In genomic region chr2:182866461-182867369, GRCh38 we compare ENCODE assay signal across 8 cellular contexts. TPM values are rescaled to one million over a fixed set of nuclear protein-coding genes. Genes with fewer than 3 reads are reported as not detected.
A peak's percentile ranks its signal among the peaks of the same experiment; 100 is the strongest.
DNase-seq lines count a peak whose midpoint lies in the region; ATAC-seq and TF ChIP-seq lines count a peak whose summit lies in the region.
"Had no signal": no experiment of that assay in that cellular context is flagged by ENCODE, and none has a peak within 500 bp of the region (broad histone marks: within the 10 kb centered on the region; RNA-seq: fewer than 3 reads in every experiment).

Gene FRZB, minus strand, starts transcription at chr2:182866637. Its CDS starts 85 bp downstream, at chr2:182866552.

- H3K9me3 ChIP-seq in spleen = no peaks in the 10 kb centered on the region

- H3K36me3 Mint-ChIP-seq in chondrocyte (ENCODE audit: low read depth) = no peaks in the 10 kb centered on the region

- intact Hi-C loops in spleen (cut with DNase I; ENCODE audit: low total_unique reads) = no loop called here

- peaks cover 9% of the 10 kb centered on the region for H3K27me3 ChIP-seq in kidney epithelial cell (ENCODE audit: control insufficient read depth, insufficient read depth, low read length)
- peaks cover 0 to 72% (median 22%) of the 10 kb centered on the region in 7 donors for H3K27me3 ChIP-seq in spleen (replicated peaks in 1 of 7)

- DNase-seq in GM13976 (ENCODE audit: low spot score) (peak; percentile 43), NCI-H69 (lab: John Stamatoyannopoulos, UW) (peak; percentile 81), chondrocyte (ENCODE audit: low spot score) (peak; percentile 92), kidney epithelial cell (ENCODE audit: low read depth) (peak; percentile 14), spleen (peak; percentile 79)
- DNase-seq in stimulated activated CD4-positive, alpha-beta T cell treated with anti-CD3 and anti-CD28 coated beads, Interleukin-12 subunit alpha, Interleukin-12 subunit beta, amount 100 ng/mL, for 4 hours = no peak

- TF ChIP-seq CTCF in GM13976 (IDR thresholded peaks at IDR 0.05; ENCODE audit: borderline replicate concordance, control extremely low read depth, extremely low read depth, insufficient read depth, missing control alignments) (no peak), chondrocyte (IDR thresholded peaks at IDR 0.05) (peak; percentile 31), kidney epithelial cell (IDR thresholded peaks at IDR 0.05; ENCODE audit: insufficient read depth, low read length, poor library complexity, severe bottlenecking) (peak; percentile 2), spleen (IDR thresholded peaks at IDR 0.05 in 8 of 11, conservative IDR thresholded peaks at IDR 0.05 in 3 of 11) (no peak)

- H3K27ac Mint-ChIP-seq in chondrocyte (ENCODE audit: unreplicated experiment) = peak within 1 kb of the TSS; percentile 77

- ATAC-seq in GM19455 (IDR thresholded peaks at IDR 0.05; ENCODE audit: unreplicated experiment) = no peak

- no peak for TF ChIP-seq POLR2A in spleen (IDR thresholded peaks at IDR 0.05)

- H3K27me3 Mint-ChIP-seq in chondrocyte (ENCODE audit: low read depth) = no peaks in the 10 kb centered on the region

- H3K4me3 ChIP-seq in kidney epithelial cell (ENCODE audit: low read depth, low read length) (peak within 1 kb of the TSS; percentile 41), spleen (peak within 1 kb of the TSS; percentile 30 to 68 (median 40))
- H3K4me3 ChIP-seq: SK-N-MC had no signal

- H3K9me3 Mint-ChIP-seq in chondrocyte (ENCODE audit: low read depth) = no peaks in the 10 kb centered on the region

- H3K4me1 ChIP-seq in spleen = peaks cover 5 to 26% (median 22%) of the 10 kb centered on the region in 6 donors

- H3K4me3 Mint-ChIP-seq in chondrocyte (ENCODE audit: unreplicated experiment) = peak within 1 kb of the TSS; percentile 80

- in situ Hi-C loops in GM13976 (cut with MboI; ENCODE audit: low sequenced_read_pairs, unreplicated experiment) = no loop called here

- peaks cover 55% of the 10 kb centered on the region for H3K4me1 Mint-ChIP-seq in chondrocyte (ENCODE audit: low read depth)

- 3 to 5% (median 4%) methylated on average over 44 to 55 of the region's 55 CpGs for WGBS in spleen, 5 donors

- H3K36me3 ChIP-seq in kidney epithelial cell (ENCODE audit: control insufficient read depth, insufficient read depth, low read length) = no peaks in the 10 kb centered on the region
- H3K36me3 ChIP-seq in spleen = no peaks in the 10 kb centered on the region

- peak within 1 kb of the TSS in 7 of 8 donors; percentile 67 to 80 (median 76) for H3K27ac ChIP-seq in spleen
- H3K27ac ChIP-seq: SK-N-MC had no signal

RNA-seq across cellular contexts. Expression of gene FRZB, which starts in this region (rescaled TPM):
- total RNA-seq in chondrocyte (13.8 to 31.6 TPM (median 15.0 TPM) in 3 replicates), kidney epithelial cell (0.17 TPM in 1 of 2 replicates, not detected in the other), spleen (10 to 100 TPM; 27.3 to 55.1 (median 38.2) TPM)
- 10 to 100 TPM in 2 of 3 donors, 1 to 10 TPM in 1; 9.5 to 15.2 (median 13.5) TPM for polyA plus RNA-seq in spleen

Comparison
In these comparisons a context has a peak if more than half of its experiments do, and no peak if none do; other contexts are left out.
1. RNA of gene FRZB (total RNA-seq): 27.3 to 55.1 TPM in spleen and 13.8 to 31.6 TPM in chondrocyte; 0.17 TPM in kidney epithelial cell; every median in the first group is over 10 times any median in the second.
2. Peak in DNase-seq and H3K4me3 ChIP-seq in kidney epithelial cell; RNA of the gene not detected or under 1 TPM.
3. CTCF ChIP-seq: peak in chondrocyte (single experiment) and kidney epithelial cell (single experiment); none in GM13976 (single experiment) and spleen (0 of 11).